In the genomic region with DNA sequence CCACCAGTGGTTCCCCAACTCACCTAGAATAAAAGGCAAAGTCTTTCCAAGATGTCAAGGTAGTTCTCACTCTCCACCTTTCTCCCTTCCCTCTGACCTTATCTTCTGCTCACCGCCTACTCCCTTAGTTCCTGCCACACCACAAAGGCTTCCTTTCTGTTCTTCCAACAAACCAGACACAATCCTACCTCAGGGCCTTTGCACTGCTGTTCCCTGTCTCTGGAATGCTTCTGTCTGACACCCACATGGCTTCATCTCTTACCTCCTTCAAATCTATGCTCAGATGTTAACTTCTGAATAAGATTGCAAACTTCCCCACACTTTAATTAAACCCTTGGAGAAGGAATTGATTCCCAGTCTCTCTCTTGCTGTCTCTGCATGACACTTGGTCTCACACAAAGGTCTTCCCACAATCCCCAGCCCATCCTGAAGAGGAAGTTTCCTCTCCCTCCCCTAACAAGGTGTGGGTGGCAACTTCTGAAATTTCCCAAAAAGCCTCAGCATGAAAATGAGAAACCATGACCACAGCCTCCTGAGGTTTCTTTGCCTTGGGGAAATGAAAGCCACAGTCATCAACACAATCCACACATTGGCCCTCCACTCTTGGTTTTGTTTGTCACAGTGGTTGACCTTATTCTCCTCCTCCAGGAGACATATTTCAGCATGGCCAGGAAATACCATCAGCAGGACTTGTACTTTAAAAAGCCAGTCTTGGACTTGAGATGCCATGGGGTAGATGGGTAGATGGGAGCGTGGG, we compare ENCODE assay signal across 14 cellular contexts. TPM values are rescaled to one million over a fixed set of nuclear protein-coding genes. Genes with fewer than 3 reads are reported as not detected.
DNase-seq lines count a peak whose midpoint lies in the region; ATAC-seq and TF ChIP-seq lines count a peak whose summit lies in the region.
"Had no signal": no experiment of that assay in that cellular context is flagged by ENCODE, and none has a peak within 500 bp of the region (broad histone marks: within the 10 kb centered on the region; RNA-seq: fewer than 3 reads in every experiment).

No MANE protein-coding gene starts in this region.

- ATAC-seq in activated T-cell treated with anti-CD3 and anti-CD28 coated beads, Interleukin-2, amount 50 U/mL, for 4 hours: no peak
- peak; percentile 30 for ATAC-seq in stimulated activated naive CD8-positive, alpha-beta T cell treated with anti-CD3 and anti-CD28 coated beads, Interleukin-15, Interleukin-2, amounts not matched to agents 100 U/mL and 50 U/mL, for 24 hours

- peak overlapping the region in 1 of 5 experiments; percentile 15 for H3K27ac Mint-ChIP-seq in brain
- H3K27ac Mint-ChIP-seq: progenitor cell of endocrine pancreas had no signal

- no peaks in the 10 kb centered on the region for H3K27me3 ChIP-seq in smooth muscle cell (ENCODE audit: low read depth)

- H3K27ac ChIP-seq in smooth muscle cell (ENCODE audit: low read depth): no peak overlapping the region
- H3K27ac ChIP-seq: WERI-Rb-1 had no signal

- H3K9me3 ChIP-seq in smooth muscle cell (replicated peaks; ENCODE audit: low read depth): no peaks in the 10 kb centered on the region

- no peaks in the 10 kb centered on the region for H3K27me3 Mint-ChIP-seq in activated T-cell treated with anti-CD3 and anti-CD28 coated beads, Interleukin-2, amount 50 U/mL, for 4 hours (ENCODE audit: low read depth)
- peaks cover 14% of the 10 kb centered on the region for H3K27me3 Mint-ChIP-seq in brain

- H2AFZ ChIP-seq in smooth muscle cell (ENCODE audit: low read depth): no peak overlapping the region

- H3K36me3 ChIP-seq in smooth muscle cell (ENCODE audit: low read depth): no peaks in the 10 kb centered on the region
- H3K36me3 ChIP-seq: WERI-Rb-1 had no signal

- peaks cover 13% of the 10 kb centered on the region for H4K20me1 ChIP-seq in smooth muscle cell (ENCODE audit: low read depth)

- H3K9ac ChIP-seq in smooth muscle cell (ENCODE audit: low read depth): no peak overlapping the region

- H3K9me3 Mint-ChIP-seq in activated T-cell treated with anti-CD3 and anti-CD28 coated beads, Interleukin-2, amount 50 U/mL, for 4 hours: no peaks in the 10 kb centered on the region
- H3K9me3 Mint-ChIP-seq in brain: peaks cover 0 to 2% (median 0%) of the 10 kb centered on the region in 5 experiments

- H3K36me3 Mint-ChIP-seq in activated T-cell treated with anti-CD3 and anti-CD28 coated beads, Interleukin-2, amount 50 U/mL, for 4 hours (ENCODE audit: insufficient read depth): no peaks in the 10 kb centered on the region
- H3K36me3 Mint-ChIP-seq in brain: no peaks in the 10 kb centered on the region

- DNase-seq in activated T-cell treated with anti-CD3 and anti-CD28 coated beads, Interleukin-2, amount 50 U/mL, for 4 hours: no peak
- DNase-seq in activated T-cell treated with anti-CD3 and anti-CD28 coated beads for 4 hours (no peak), NOMO-1 treated with DMSO at 0.1 percent for 48 hours (lab: John Stamatoyannopoulos, UW; ENCODE audit: unreplicated experiment) (peak; percentile 51), smooth muscle cell (lab: John Stamatoyannopoulos, UW; ENCODE audit: unreplicated experiment) (no peak), hepatic stellate cell (ENCODE audit: low spot score) (no peak), AG20443 (ENCODE audit: low spot score) (no peak)
- peak; percentile 32 for DNase-seq in stimulated activated naive CD8-positive, alpha-beta T cell treated with anti-CD3 and anti-CD28 coated beads, Interleukin-15, Interleukin-2, amounts not matched to agents 100 U/mL and 50 U/mL, for 24 hours
- DNase-seq: activated effector memory CD4-positive, alpha-beta T cell treated with anti-CD3 and anti-CD28 coated beads, Interleukin-2, amount 50 U/mL, for 16 hours; effector CD4-positive, alpha-beta T cell; glutamatergic neuron; stimulated activated CD4-positive, alpha-beta T cell treated with anti-CD3 and anti-CD28 coated beads, Interleukin-4, amount 100 ng/mL, for 4 hours; WERI-Rb-1 had no signal

- peaks cover 20% of the 10 kb centered on the region for H3F3A ChIP-seq in smooth muscle cell (ENCODE audit: low read depth)

- H3K4me1 Mint-ChIP-seq in activated T-cell treated with anti-CD3 and anti-CD28 coated beads, Interleukin-2, amount 50 U/mL, for 4 hours (ENCODE audit: low read depth): peaks cover 31% of the 10 kb centered on the region
- H3K4me1 Mint-ChIP-seq in brain: peaks cover 28% of the 10 kb centered on the region

- no peak overlapping the region for H3K4me3 ChIP-seq in smooth muscle cell

- peak overlapping the region; percentile 3 for H3K4me3 Mint-ChIP-seq in activated T-cell treated with anti-CD3 and anti-CD28 coated beads, Interleukin-2, amount 50 U/mL, for 4 hours
- H3K4me3 Mint-ChIP-seq in brain: peak overlapping the region in 3 of 5 experiments; percentile 20 to 54 (median 33)

- H3K79me2 ChIP-seq in smooth muscle cell (ENCODE audit: low read depth): peaks cover 13% of the 10 kb centered on the region

- peaks cover 25% of the 10 kb centered on the region for H3K4me1 ChIP-seq in smooth muscle cell (ENCODE audit: low read depth)

- 93% methylated on average over 2 of the region's 2 CpGs for WGBS in smooth muscle cell (ENCODE audit: low lambda C conversion rate)

- H3K4me2 ChIP-seq in smooth muscle cell: no peak overlapping the region

- no peak for TF ChIP-seq CTCF in brain (conservative IDR thresholded peaks at IDR 0.05)
- TF ChIP-seq CTCF in smooth muscle cell (IDR thresholded peaks at IDR 0.05; ENCODE audit: borderline replicate concordance, insufficient read depth, poor library complexity, severe bottlenecking): no peak

RNA-seq across cellular contexts. Expression of gene RYK, which starts 3.0 kb away (rescaled TPM):
- 10 to 100 TPM; 29.8 to 38.8 (median 38.1) TPM for total RNA-seq in activated T-cell treated with anti-CD3 and anti-CD28 coated beads, Interleukin-2, amount 50 U/mL, for 4 hours
- 19.7 TPM for polyA plus RNA-seq in brain (ENCODE audit: insufficient read depth, low read depth, low replicate concordance)
- 65.0 and 77.9 TPM in 2 replicates for total RNA-seq in smooth muscle cell
- polyA plus RNA-seq in smooth muscle cell: 32.6 and 35.8 TPM in 2 replicates

Comparison
In these comparisons a context has a peak if more than half of its experiments do, and no peak if none do; other contexts are left out.
1. DNase-seq: peak in NOMO-1 treated with DMSO at 0.1 percent for 48 hours (single experiment) and stimulated activated naive CD8-positive, alpha-beta T cell treated with anti-CD3 and anti-CD28 coated beads, Interleukin-15, Interleukin-2, amounts not matched to agents 100 U/mL and 50 U/mL, for 24 hours (single experiment); none in activated T-cell treated with anti-CD3 and anti-CD28 coated beads, Interleukin-2, amount 50 U/mL, for 4 hours (single experiment), activated T-cell treated with anti-CD3 and anti-CD28 coated beads for 4 hours (single experiment), smooth muscle cell (single experiment), hepatic stellate cell (single experiment) and AG20443 (single experiment).